In genomic region chr14:24429395-24430142, GRCh38 we compare ENCODE assay signal across 8 cellular contexts. TPM values are rescaled to one million over a fixed set of nuclear protein-coding genes. Genes with fewer than 3 reads are reported as not detected.
A peak's percentile ranks its signal among the peaks of the same experiment; 100 is the strongest.
DNase-seq lines count a peak whose midpoint lies in the region; ATAC-seq and TF ChIP-seq lines count a peak whose summit lies in the region.

TSS of gene CBLN3 (minus strand) at chr14:24429668. CDS start at chr14:24429054, 614 bp downstream.
TSS of gene KHNYN (plus strand) at chr14:24429954. CDS start at chr14:24430731, 777 bp downstream.

- DNase-seq in NCI-H526 (lab: John Stamatoyannopoulos, UW) (peak; percentile 26 to 90), dorsolateral prefrontal cortex (peak; percentile 50 to 89 (median 80)), lower lobe of right lung (peak; percentile 94)
- peak; percentile 82 for DNase-seq in activated CD4-positive, alpha-beta T cell treated with anti-CD3 and anti-CD28 coated beads, Interleukin-2, amount 50 U/mL, for 4 hours
- peak; percentile 78 to 87 for DNase-seq in stimulated activated CD4-positive, alpha-beta T cell treated with anti-CD3 and anti-CD28 coated beads, Interleukin-4, amount 100 ng/mL, for 48 hours (ENCODE audit: low read depth in 2 of 2)

- H3K4me2 ChIP-seq in BLaER1 = peak within 1 kb of the TSS; percentile 99

- peaks cover 88% of the 10 kb centered on the region for H3K4me1 ChIP-seq in BLaER1
- peaks cover 60% of the 10 kb centered on the region for H3K4me1 ChIP-seq in lower lobe of right lung

- H3K4me3 ChIP-seq in BLaER1 = peak within 1 kb of the TSS; percentile 87
- H3K4me3 ChIP-seq in dorsolateral prefrontal cortex = peak within 1 kb of the TSS; percentile 46 to 82 (median 72)
- H3K4me3 ChIP-seq in lower lobe of right lung = peak within 1 kb of the TSS; percentile 90

- H3K36me3 ChIP-seq in BLaER1 (peaks cover 24% of the 10 kb centered on the region), lower lobe of right lung (peaks cover 27% of the 10 kb centered on the region)

- intact Hi-C loops in dorsolateral prefrontal cortex (cut with DNase I) (loop anchor here (5.0 kb wide), 1 partner anchor 62 kb away; the partner anchor contains the start of gene NFATC4 (in 2 of the 2)), lower lobe of right lung (cut with DNase I) (no loop called here)

- ATAC-seq in HG03354 (IDR thresholded peaks at IDR 0.05; ENCODE audit: poor library complexity, severe bottlenecking, unreplicated experiment) (peak; percentile 86), lower lobe of right lung (peak; percentile 93)

- TF ChIP-seq POLR2A in GM19099 (IDR thresholded peaks at IDR 0.05; ENCODE audit: extremely low read depth, insufficient read length, low read depth) = peak; percentile 96

- H4K20me1 ChIP-seq in BLaER1 = peaks cover 21% of the 10 kb centered on the region

- TF ChIP-seq CTCF in dorsolateral prefrontal cortex (IDR thresholded peaks at IDR 0.05 in 54 of 56, conservative IDR thresholded peaks at IDR 0.05 in 2 of 56; ENCODE audit: low read depth in 1 of 56, partially characterized antibody in 56 of 56) (peak in 8 of 56 donors; percentile 7 to 30 (median 23)), lower lobe of right lung (IDR thresholded peaks at IDR 0.05) (no peak)

- H3K27me3 ChIP-seq in BLaER1 = no peaks in the 10 kb centered on the region
- no peaks in the 10 kb centered on the region for H3K27me3 ChIP-seq in dorsolateral prefrontal cortex
- H3K27me3 ChIP-seq in lower lobe of right lung (ENCODE audit: low read depth) = no peaks in the 10 kb centered on the region

- peak within 1 kb of the TSS; percentile 98 for H3K27ac ChIP-seq in BLaER1
- H3K27ac ChIP-seq in dorsolateral prefrontal cortex = peak within 1 kb of the TSS; percentile 7 to 97 (median 90)
- H3K27ac ChIP-seq in lower lobe of right lung = peak within 1 kb of the TSS; percentile 97

- H3K9me3 ChIP-seq in BLaER1 (no peaks in the 10 kb centered on the region), lower lobe of right lung (no peaks in the 10 kb centered on the region)

- peak within 1 kb of the TSS; percentile 97 for H3K9ac ChIP-seq in BLaER1

RNA-seq across cellular contexts. Expression of gene CBLN3, which starts in this region (rescaled TPM):
- total RNA-seq in dorsolateral prefrontal cortex (1 to 10 TPM in 118 of 120 experiments, under 1 TPM in 2; 0.71 to 8.3 (median 3.4) TPM), lower lobe of right lung (2.3 TPM)

RNA-seq across cellular contexts. Expression of gene KHNYN, which starts in this region (rescaled TPM):
- total RNA-seq in dorsolateral prefrontal cortex = 10 to 100 TPM; 13.3 to 43.5 (median 23.9) TPM
- total RNA-seq in lower lobe of right lung = 61.4 TPM

Comparison
In these comparisons a context has a peak if more than half of its experiments do, and no peak if none do; other contexts are left out.
1. Peak in every context shown above with its lines: DNase-seq, ATAC-seq, H3K4me3 ChIP-seq and H3K27ac ChIP-seq.